ENCODE assay signal across 1 cellular context in the genomic region with DNA sequence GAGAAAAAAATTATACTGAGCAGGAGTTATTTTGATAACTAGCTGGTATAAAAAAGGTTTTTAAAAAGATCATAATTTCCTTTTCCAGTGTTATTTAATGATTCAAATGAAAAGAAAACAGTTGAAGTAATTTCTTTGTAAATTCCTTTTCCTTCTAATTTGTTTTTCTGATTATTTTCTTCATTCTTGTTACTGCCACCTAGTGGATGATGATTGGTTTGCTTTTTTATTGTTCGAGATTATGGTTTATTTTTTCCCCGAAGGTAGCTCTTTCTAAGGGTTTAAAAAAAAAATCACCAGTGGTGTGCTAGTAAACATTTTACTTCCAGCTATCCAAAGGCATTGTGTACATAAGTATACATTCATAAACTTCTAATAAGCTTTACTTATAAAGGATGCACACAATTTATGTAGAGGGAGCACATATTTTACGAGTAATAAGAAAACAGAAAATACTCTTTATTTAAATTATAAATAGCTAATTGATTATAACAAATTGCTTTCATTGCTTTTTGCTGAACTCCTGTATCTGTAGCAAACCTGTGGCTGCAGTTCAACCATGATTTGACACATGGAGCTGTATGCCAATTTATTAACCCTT.
TF ChIP-seq lines count a peak whose summit lies in the region.

No MANE protein-coding gene starts in this region.

TF ChIP-seq in GM23338, 12 proteins besides CTCF, POLR2A, EP300 and RAD21 (continued from another document):
- TF ChIP-seq, protein P1, sequence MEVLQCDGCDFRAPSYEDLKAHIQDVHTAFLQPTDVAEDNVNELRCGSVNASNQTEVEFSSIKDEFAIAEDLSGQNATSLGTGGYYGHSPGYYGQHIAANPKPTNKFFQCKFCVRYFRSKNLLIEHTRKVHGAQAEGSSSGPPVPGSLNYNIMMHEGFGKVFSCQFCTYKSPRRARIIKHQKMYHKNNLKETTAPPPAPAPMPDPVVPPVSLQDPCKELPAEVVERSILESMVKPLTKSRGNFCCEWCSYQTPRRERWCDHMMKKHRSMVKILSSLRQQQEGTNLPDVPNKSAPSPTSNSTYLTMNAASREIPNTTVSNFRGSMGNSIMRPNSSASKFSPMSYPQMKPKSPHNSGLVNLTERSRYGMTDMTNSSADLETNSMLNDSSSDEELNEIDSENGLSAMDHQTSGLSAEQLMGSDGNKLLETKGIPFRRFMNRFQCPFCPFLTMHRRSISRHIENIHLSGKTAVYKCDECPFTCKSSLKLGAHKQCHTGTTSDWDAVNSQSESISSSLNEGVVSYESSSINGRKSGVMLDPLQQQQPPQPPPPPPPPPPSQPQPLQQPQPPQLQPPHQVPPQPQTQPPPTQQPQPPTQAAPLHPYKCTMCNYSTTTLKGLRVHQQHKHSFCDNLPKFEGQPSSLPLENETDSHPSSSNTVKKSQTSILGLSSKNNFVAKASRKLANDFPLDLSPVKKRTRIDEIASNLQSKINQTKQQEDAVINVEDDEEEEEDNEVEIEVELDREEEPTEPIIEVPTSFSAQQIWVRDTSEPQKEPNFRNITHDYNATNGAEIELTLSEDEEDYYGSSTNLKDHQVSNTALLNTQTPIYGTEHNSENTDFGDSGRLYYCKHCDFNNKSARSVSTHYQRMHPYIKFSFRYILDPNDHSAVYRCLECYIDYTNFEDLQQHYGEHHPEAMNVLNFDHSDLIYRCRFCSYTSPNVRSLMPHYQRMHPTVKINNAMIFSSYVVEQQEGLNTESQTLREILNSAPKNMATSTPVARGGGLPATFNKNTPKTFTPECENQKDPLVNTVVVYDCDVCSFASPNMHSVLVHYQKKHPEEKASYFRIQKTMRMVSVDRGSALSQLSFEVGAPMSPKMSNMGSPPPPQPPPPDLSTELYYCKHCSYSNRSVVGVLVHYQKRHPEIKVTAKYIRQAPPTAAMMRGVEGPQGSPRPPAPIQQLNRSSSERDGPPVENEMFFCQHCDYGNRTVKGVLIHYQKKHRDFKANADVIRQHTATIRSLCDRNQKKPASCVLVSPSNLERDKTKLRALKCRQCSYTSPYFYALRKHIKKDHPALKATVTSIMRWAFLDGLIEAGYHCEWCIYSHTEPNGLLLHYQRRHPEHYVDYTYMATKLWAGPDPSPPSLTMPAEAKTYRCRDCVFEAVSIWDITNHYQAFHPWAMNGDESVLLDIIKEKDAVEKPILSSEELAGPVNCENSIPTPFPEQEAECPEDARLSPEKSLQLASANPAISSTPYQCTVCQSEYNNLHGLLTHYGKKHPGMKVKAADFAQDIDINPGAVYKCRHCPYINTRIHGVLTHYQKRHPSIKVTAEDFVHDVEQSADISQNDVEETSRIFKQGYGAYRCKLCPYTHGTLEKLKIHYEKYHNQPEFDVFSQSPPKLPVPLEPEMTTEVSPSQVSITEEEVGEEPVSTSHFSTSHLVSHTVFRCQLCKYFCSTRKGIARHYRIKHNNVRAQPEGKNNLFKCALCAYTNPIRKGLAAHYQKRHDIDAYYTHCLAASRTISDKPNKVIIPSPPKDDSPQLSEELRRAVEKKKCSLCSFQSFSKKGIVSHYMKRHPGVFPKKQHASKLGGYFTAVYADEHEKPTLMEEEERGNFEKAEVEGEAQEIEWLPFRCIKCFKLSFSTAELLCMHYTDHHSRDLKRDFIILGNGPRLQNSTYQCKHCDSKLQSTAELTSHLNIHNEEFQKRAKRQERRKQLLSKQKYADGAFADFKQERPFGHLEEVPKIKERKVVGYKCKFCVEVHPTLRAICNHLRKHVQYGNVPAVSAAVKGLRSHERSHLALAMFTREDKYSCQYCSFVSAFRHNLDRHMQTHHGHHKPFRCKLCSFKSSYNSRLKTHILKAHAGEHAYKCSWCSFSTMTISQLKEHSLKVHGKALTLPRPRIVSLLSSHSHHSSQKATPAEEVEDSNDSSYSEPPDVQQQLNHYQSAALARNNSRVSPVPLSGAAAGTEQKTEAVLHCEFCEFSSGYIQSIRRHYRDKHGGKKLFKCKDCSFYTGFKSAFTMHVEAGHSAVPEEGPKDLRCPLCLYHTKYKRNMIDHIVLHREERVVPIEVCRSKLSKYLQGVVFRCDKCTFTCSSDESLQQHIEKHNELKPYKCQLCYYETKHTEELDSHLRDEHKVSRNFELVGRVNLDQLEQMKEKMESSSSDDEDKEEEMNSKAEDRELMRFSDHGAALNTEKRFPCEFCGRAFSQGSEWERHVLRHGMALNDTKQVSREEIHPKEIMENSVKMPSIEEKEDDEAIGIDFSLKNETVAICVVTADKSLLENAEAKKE (CRISPR knock-in tag; IDR thresholded peaks at IDR 0.05) = no peak
- TF ChIP-seq ZNF114 (CRISPR knock-in tag; IDR thresholded peaks at IDR 0.05) = no peak
TF ChIP-seq in GM23338: peak in this region for 0.
